Comparison of ENCODE assay signal across 8 cellular contexts in the genomic region with DNA sequence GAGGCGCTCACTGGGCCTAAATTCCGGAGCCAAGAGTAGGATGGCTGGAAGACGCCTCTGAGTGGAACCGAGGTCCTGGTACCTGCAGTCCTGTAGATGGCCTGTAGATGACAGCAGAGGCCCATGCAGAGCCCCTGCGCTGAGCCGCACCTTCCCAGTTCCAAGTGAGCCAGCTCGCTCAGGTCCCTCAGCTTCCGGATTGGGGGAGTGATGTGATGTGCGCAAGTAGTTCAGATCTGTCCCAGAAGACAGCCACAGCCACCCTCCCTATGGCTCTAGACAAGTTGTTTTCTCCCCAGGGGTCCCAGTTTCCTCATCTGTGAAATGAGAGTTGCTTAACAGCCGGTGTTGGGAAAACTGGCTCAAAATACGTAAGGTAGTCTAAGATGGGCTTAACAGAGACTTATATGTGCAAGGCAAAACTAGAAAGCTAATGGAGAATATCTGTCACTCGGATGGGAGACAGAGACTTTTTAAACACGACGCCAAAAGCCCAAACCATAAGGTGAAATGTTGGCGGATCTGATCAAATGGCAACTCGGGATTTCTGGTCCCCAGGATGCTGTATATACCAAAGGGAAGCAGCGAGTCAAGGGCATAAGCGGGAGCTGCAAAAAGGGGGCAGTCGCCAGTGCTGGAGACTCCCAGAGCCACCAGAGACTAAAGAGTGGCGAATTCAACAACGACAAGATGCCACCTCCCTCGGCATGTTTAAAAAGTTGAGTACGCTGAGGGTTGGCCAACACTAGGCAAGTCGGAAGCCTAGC. TPM values are rescaled to one million over a fixed set of nuclear protein-coding genes. Genes with fewer than 3 reads are reported as not detected.
DNase-seq lines count a peak whose midpoint lies in the region; ATAC-seq and TF ChIP-seq lines count a peak whose summit lies in the region.

No MANE protein-coding gene starts in this region.

- peak overlapping the region; percentile 88 for H3K27ac ChIP-seq in effector memory CD4-positive, alpha-beta T cell (ENCODE audit: insufficient read depth, low read length, poor library complexity, severe bottlenecking)

- peak; percentile 100 for TF ChIP-seq CTCF in AG09309 (IDR thresholded peaks at IDR 0.05; ENCODE audit: control insufficient read depth, insufficient read depth, low read depth, low read length, missing control alignments)

- DNase-seq in AG09309 (ENCODE audit: low read depth) (no peak), HS-5 (ENCODE audit: low read depth) (peak; percentile 54), lung microvascular endothelial cell (ENCODE audit: low read depth in 2 of 2) (peak; percentile 82 to 83)
- peak; percentile 73 for DNase-seq in NK-92 treated with Interleukin-12 subunit alpha and Interleukin-12 subunit beta, amount 100 ng/mL, for 24 hours (lab: John Stamatoyannopoulos, UW)
- peak; percentile 92 for DNase-seq in activated CD8-positive, alpha-beta memory T cell treated with anti-CD3 and anti-CD28 coated beads for 24 hours
- DNase-seq in effector memory CD4-positive, alpha-beta T cell: peak; percentile 68 to 81 (median 69)
- peak; percentile 61 to 69 (median 65) for DNase-seq in stimulated activated CD4-positive, alpha-beta T cell treated with anti-CD3 and anti-CD28 coated beads, TNF-alpha, amount 100 ng/mL, for 1 hour (ENCODE audit: low read depth in 3 of 3, low spot score in 1 of 3)

- no peaks in the 10 kb centered on the region for H3K36me3 ChIP-seq in effector memory CD4-positive, alpha-beta T cell (ENCODE audit: control insufficient read depth, insufficient read depth, low read length)

- peak overlapping the region; percentile 76 for H3K4me3 ChIP-seq in AG09309 (ENCODE audit: control insufficient read depth, low read depth, low read length)
- peak overlapping the region; percentile 56 for H3K4me3 ChIP-seq in effector memory CD4-positive, alpha-beta T cell (ENCODE audit: insufficient read depth, low read depth, low read length, poor library complexity, severe bottlenecking)

- peaks cover 67% of the 10 kb centered on the region for H3K4me1 ChIP-seq in effector memory CD4-positive, alpha-beta T cell (ENCODE audit: control insufficient read depth, insufficient read depth, low read length, poor library complexity, severe bottlenecking)

- no peaks in the 10 kb centered on the region for H3K9me3 ChIP-seq in effector memory CD4-positive, alpha-beta T cell (ENCODE audit: control insufficient read depth, low read length)

- ATAC-seq in GM19023 (IDR thresholded peaks at IDR 0.05; ENCODE audit: unreplicated experiment): peak; percentile 33

- H3K27me3 ChIP-seq in effector memory CD4-positive, alpha-beta T cell (replicated peaks; ENCODE audit: control insufficient read depth, insufficient read depth, low read length, poor library complexity, severe bottlenecking): no peaks in the 10 kb centered on the region

RNA-seq across cellular contexts. Expression of a gene that starts 0.8 kb away (rescaled TPM):
- total RNA-seq in lung microvascular endothelial cell: 2.6 and 7.0 TPM in 2 replicates

RNA-seq across cellular contexts. Expression of a gene that starts 4.6 kb away (rescaled TPM):
- 0.20 and 0.22 TPM in 2 replicates for total RNA-seq in lung microvascular endothelial cell

RNA-seq across cellular contexts. Expression of a gene that starts 46.9 kb away (rescaled TPM):
- total RNA-seq in lung microvascular endothelial cell: 2.6 and 2.8 TPM in 2 replicates

RNA-seq across cellular contexts. Expression of a gene that starts 48.6 kb away (rescaled TPM):
- total RNA-seq in lung microvascular endothelial cell: 0.87 and 1.4 TPM in 2 replicates

RNA-seq across cellular contexts. Expression of a gene that starts 58.5 kb away (rescaled TPM):
- under 0.01 TPM in 1 of 2 replicates, not detected in the other for total RNA-seq in lung microvascular endothelial cell
